ENCODE assay signal across 14 cellular contexts in the genomic region with DNA sequence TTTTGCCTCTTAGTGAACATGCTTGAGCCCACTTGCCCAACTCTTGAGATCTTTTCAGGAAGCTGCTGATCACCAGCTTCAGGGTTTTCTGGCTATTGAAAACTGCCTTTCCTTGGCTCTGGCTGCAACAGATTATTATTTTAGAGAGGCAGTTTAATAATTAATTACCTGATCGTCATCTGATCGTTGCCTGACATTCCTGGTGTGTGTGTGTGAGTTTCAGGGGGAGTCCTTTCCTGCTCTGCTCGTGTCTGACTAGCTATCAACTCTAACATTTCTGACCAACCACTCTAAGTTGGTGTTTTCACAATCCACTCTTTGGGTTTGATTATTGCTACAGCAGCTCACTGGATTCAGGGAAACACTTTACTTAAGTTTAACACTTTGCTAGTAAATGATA.
A peak's percentile ranks its signal among the peaks of the same experiment; 100 is the strongest.
DNase-seq lines count a peak whose midpoint lies in the region; ATAC-seq and TF ChIP-seq lines count a peak whose summit lies in the region.
"Had no signal": no experiment of that assay in that cellular context is flagged by ENCODE, and none has a peak within 500 bp of the region (broad histone marks: within the 10 kb centered on the region; RNA-seq: fewer than 3 reads in every experiment).

No MANE protein-coding gene starts in this region.

- intact Hi-C loops in Calu3 (cut with micrococcal nuclease; ENCODE audit: unreplicated experiment), result no loop called here

- H3K4me1 Mint-ChIP-seq in Calu3 (ENCODE audit: low read depth, unreplicated experiment), result peaks cover 11% of the 10 kb centered on the region
- H3K4me1 Mint-ChIP-seq: B cell; CD4-positive, CD25-positive, alpha-beta regulatory T cell had no signal

- no peaks in the 10 kb centered on the region for H3K27me3 Mint-ChIP-seq in Calu3 (ENCODE audit: unreplicated experiment)
- H3K27me3 Mint-ChIP-seq: B cell; CD4-positive, CD25-positive, alpha-beta regulatory T cell had no signal

- CTCF ChIA-PET in Calu3 (lab: Charles Lee), result no interaction called here

- no peak overlapping the region for H3K4me3 Mint-ChIP-seq in Calu3 (ENCODE audit: low read depth, unreplicated experiment)
- H3K4me3 Mint-ChIP-seq: B cell; CD4-positive, CD25-positive, alpha-beta regulatory T cell; CD8-positive, alpha-beta T cell; HFFc6 had no signal

- in situ Hi-C loops in GM13977 (cut with MboI; ENCODE audit: low pct_unique_long_range_greater_than_20kb, low sequenced_read_pairs, unreplicated experiment), result no loop called here

- H3K36me3 Mint-ChIP-seq in Calu3 (ENCODE audit: insufficient read depth, unreplicated experiment), result no peaks in the 10 kb centered on the region
- H3K36me3 Mint-ChIP-seq: CD4-positive, CD25-positive, alpha-beta regulatory T cell; CD8-positive, alpha-beta T cell had no signal

- no peaks in the 10 kb centered on the region for H3K9me3 Mint-ChIP-seq in Calu3 (ENCODE audit: low read depth, unreplicated experiment)

- TF ChIP-seq CTCF in Calu3 (IDR thresholded peaks at IDR 0.05; ENCODE audit: unreplicated experiment), result no peak
- TF ChIP-seq CTCF in GM13977 (IDR thresholded peaks at IDR 0.05; ENCODE audit: extremely low read depth, insufficient read depth, missing control alignments), result no peak

- ATAC-seq in HG03045 (IDR thresholded peaks at IDR 0.05; ENCODE audit: unreplicated experiment), result no peak
- ATAC-seq: CD8-positive, alpha-beta T cell had no signal

- BruUV-seq in Calu3 (replicated peaks; lab: Mats Ljungman, UMichigan), result no TSS peak

- H3K27ac Mint-ChIP-seq in Calu3 (ENCODE audit: unreplicated experiment), result no peak overlapping the region
- H3K27ac Mint-ChIP-seq: B cell; CD4-positive, CD25-positive, alpha-beta regulatory T cell; CD8-positive, alpha-beta T cell; HFFc6 had no signal

- peak; percentile 15 for DNase-seq in Calu3
- DNase-seq in glomerular visceral epithelial cell (ENCODE audit: extremely low spot score), result peak; percentile 24
- peak; percentile 77 for DNase-seq in kidney tubule cell (ENCODE audit: low spot score)
- no peak for DNase-seq in GM13977 (ENCODE audit: low spot score)
- no peak for DNase-seq in H4 (ENCODE audit: low spot score)
- DNase-seq: Caco-2; CD4-positive, CD25-positive, alpha-beta regulatory T cell; CD8-positive, alpha-beta T cell; DMS53; DMS79 treated with DMSO at 0.1 percent for 48 hours; GF-D8; HFFc6 had no signal

Comparison
In these comparisons a context has a peak if more than half of its experiments do, and no peak if none do; other contexts are left out.
1. DNase-seq: peak in Calu3 (single experiment), glomerular visceral epithelial cell (single experiment) and kidney tubule cell (single experiment); none in GM13977 (single experiment) and H4 (single experiment).